In the genomic region with DNA sequence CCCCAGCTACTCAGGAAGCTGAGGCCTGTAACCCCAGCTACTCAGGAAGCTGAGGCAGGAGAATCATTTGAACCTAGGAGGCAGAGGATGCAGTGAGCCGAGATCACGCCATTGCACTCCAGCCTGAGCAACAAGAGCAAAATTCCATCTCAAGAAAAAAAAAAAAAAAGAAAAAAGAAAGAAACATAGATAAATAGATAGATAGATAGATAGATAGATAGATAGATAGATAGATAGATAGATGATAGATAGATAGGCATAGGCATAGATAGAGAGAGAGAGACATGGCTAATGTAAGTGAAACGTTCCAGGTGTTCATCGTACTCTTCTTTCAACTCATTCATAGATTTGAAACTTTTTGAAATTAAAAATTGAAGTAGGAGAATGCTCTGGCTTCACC, we compare ENCODE assay signal across 13 cellular contexts. TPM values are rescaled to one million over a fixed set of nuclear protein-coding genes. Genes with fewer than 3 reads are reported as not detected.
"Had no signal": no experiment of that assay in that cellular context is flagged by ENCODE, and none has a peak within 500 bp of the region (broad histone marks: within the 10 kb centered on the region; RNA-seq: fewer than 3 reads in every experiment).

No MANE protein-coding gene starts in this region.

RNA-seq across cellular contexts. Expression of a gene that starts 32.0 kb away (rescaled TPM):
- total RNA-seq: SJSA1 had no signal

RNA-seq across cellular contexts. Expression of a gene that starts 35.3 kb away (rescaled TPM):
- total RNA-seq: OCI-LY7; PC-3; PC-9; Peyer's patch; Right ventricle myocardium inferior; Right ventricle myocardium superior; RPMI7951; SJCRH30; SJSA1; SK-MEL-5; T-cell; T-helper 1 cell treated with Interleukin-12 subunit alpha and Interleukin-12 subunit beta and Interleukin-4 antibody, amounts not matched to agents 30 ng/mL and 1 ng/mL, for 36 hours had no signal
- polyA plus RNA-seq: SK-N-SH had no signal

RNA-seq across cellular contexts. Expression of a gene that starts 46.0 kb away (rescaled TPM):
- total RNA-seq: OCI-LY7; PC-3; PC-9; RPMI7951; SJSA1; SK-MEL-5; T-cell; T-helper 1 cell treated with Interleukin-12 subunit alpha and Interleukin-12 subunit beta and Interleukin-4 antibody, amounts not matched to agents 30 ng/mL and 1 ng/mL, for 36 hours had no signal
- polyA plus RNA-seq: SK-N-SH had no signal
